ENCODE assay signal across 10 cellular contexts in the genomic region with DNA sequence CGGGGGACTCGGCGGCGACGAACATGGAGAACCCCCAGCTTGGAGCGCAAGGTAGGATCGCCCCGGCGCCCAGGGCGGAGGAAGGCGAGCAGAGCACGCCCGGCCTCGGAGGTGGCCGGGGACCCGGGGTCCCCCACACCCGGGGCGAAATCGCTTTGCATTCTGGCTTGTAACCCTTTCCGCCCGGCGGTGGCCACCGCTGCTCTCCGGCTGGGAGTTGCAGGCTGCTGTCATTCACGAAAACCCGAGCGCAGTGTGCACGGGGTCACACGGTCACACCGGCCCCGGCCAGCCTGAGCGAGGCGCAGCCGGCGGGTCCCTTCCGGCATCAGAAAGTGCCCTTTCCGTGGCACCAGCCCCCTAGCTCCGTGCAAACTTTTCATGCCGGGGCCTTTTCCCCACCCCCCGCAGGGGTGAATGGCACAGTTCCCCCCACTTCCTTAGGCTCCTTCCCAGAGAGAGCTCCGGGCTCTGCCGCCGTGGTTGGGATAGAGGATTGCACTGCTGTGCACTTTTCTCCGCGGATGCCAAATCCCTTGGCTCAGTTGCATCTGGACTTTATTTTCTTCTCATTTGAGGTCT. TPM values are rescaled to one million over a fixed set of nuclear protein-coding genes. Genes with fewer than 3 reads are reported as not detected.
DNase-seq lines count a peak whose midpoint lies in the region; ATAC-seq and TF ChIP-seq lines count a peak whose summit lies in the region.
"Had no signal": no experiment of that assay in that cellular context is flagged by ENCODE, and none has a peak within 500 bp of the region (broad histone marks: within the 10 kb centered on the region; RNA-seq: fewer than 3 reads in every experiment).

No MANE protein-coding gene starts in this region.

- H3K9ac ChIP-seq in mucosa of stomach (ENCODE audit: low read length) = peak overlapping the region; percentile 17
- H3K9ac ChIP-seq: KMS-11 had no signal

- H3K9me3 ChIP-seq in mucosa of stomach (ENCODE audit: control insufficient read depth, low read length) = no peaks in the 10 kb centered on the region
- no peaks in the 10 kb centered on the region for H3K9me3 ChIP-seq in BE2C

- peaks cover 40% of the 10 kb centered on the region for H3K27me3 ChIP-seq in mucosa of stomach (ENCODE audit: control insufficient read depth, insufficient read depth, low read length)
- H3K27me3 ChIP-seq in BE2C = peaks cover 21% of the 10 kb centered on the region

- peak overlapping the region; percentile 8; the same call in 1 of the 2 replicates for H3K4me3 ChIP-seq in AG04449 (ENCODE audit: low read depth, low read length)
- no peak overlapping the region for H3K4me3 ChIP-seq in mucosa of stomach (ENCODE audit: low read length)
- no peak overlapping the region for H3K4me3 ChIP-seq in BE2C (ENCODE audit: low read depth, low read length)

- H3K4me3 Mint-ChIP-seq in endothelial cell (ENCODE audit: unreplicated experiment) = peak overlapping the region; percentile 65

- TF ChIP-seq CTCF in AG04449 (IDR thresholded peaks at IDR 0.05; ENCODE audit: insufficient read depth, low read length, missing control alignments) (no peak), endothelial cell (IDR thresholded peaks at IDR 0.05; ENCODE audit: unreplicated experiment) (no peak), BE2C (IDR thresholded peaks at IDR 0.05; ENCODE audit: low read depth, low read length) (no peak)

- POLR2A ChIA-PET in AG04449 (lab: Yijun Ruan, JAX) = no interaction called here

- no peak overlapping the region for H3K27ac Mint-ChIP-seq in endothelial cell (ENCODE audit: unreplicated experiment)

- H3K4me1 ChIP-seq in mucosa of stomach (ENCODE audit: control insufficient read depth, insufficient read depth, low read length) = no peaks in the 10 kb centered on the region
- no peaks in the 10 kb centered on the region for H3K4me1 ChIP-seq in BE2C

- ATAC-seq in HG02759 (IDR thresholded peaks at IDR 0.05; ENCODE audit: unreplicated experiment) = peak; percentile 40

- peaks cover 13% of the 10 kb centered on the region for H3K4me1 Mint-ChIP-seq in endothelial cell (ENCODE audit: unreplicated experiment)

- no peaks in the 10 kb centered on the region for H3K36me3 Mint-ChIP-seq in endothelial cell (ENCODE audit: low read depth, unreplicated experiment)

- no peaks in the 10 kb centered on the region for H3K9me3 Mint-ChIP-seq in endothelial cell (ENCODE audit: unreplicated experiment)

- H3K27me3 Mint-ChIP-seq in endothelial cell (ENCODE audit: unreplicated experiment) = peaks cover 7% of the 10 kb centered on the region

- DNase-seq in AG04449 (ENCODE audit: low read depth, low spot score) (no peak), endothelial cell (ENCODE audit: low spot score) (peak; percentile 38), NCI-H1048 (lab: John Stamatoyannopoulos, UW) (no peak), BE2C (no peak), HuH-7.5 (ENCODE audit: low spot score) (no peak)
- no peak for DNase-seq in activated T-cell treated with anti-CD3 and anti-CD28 coated beads, Interleukin-2, amount 50 U/mL, for 1 hour
- DNase-seq: GF-D8 had no signal

- H3K36me3 ChIP-seq in mucosa of stomach (ENCODE audit: control insufficient read depth, insufficient read depth, low read length) = no peaks in the 10 kb centered on the region
- no peaks in the 10 kb centered on the region for H3K36me3 ChIP-seq in BE2C

- CTCF ChIA-PET in AG04449 (lab: Yijun Ruan, JAX) = no interaction called here

RNA-seq across cellular contexts. Expression of a gene that starts 0.8 kb away (rescaled TPM):
- total RNA-seq in endothelial cell (ENCODE audit: unreplicated experiment) = 10.1 TPM
- 1.3 TPM for polyA plus RNA-seq in BE2C (2012; ENCODE audit: insufficient read depth, insufficient read length, low read depth)
